8 cellular contexts compared by ENCODE assay signal in genomic region chr6:16759181-16759645, GRCh38. TPM values are rescaled to one million over a fixed set of nuclear protein-coding genes. Genes with fewer than 3 reads are reported as not detected.
DNase-seq lines count a peak whose midpoint lies in the region; ATAC-seq and TF ChIP-seq lines count a peak whose summit lies in the region.

No MANE protein-coding gene starts in this region.

- peak overlapping the region; percentile 95 to 97 for H3K27ac Mint-ChIP-seq in natural killer cell

- peaks cover 46% of the 10 kb centered on the region for H3F3A ChIP-seq in GM23248 (ENCODE audit: insufficient read depth)

- TF ChIP-seq CTCF in natural killer cell (IDR thresholded peaks at IDR 0.05) = no peak

- peak overlapping the region; percentile 96 for H3K27ac ChIP-seq in GM23248

- peak overlapping the region; percentile 95 for H3K4me3 ChIP-seq in GM23248
- H3K4me3 ChIP-seq in endocrine pancreas (ENCODE audit: control insufficient read depth, insufficient read depth, low read length) = peak overlapping the region; percentile 87

- peak overlapping the region; percentile 97 for H3K9ac ChIP-seq in GM23248
- peak overlapping the region; percentile 79 for H3K9ac ChIP-seq in endocrine pancreas (ENCODE audit: control insufficient read depth, insufficient read depth, low read length)

- 1 to 4% methylated on average over 8 of the region's 8 CpGs for WGBS in GM23248 (ENCODE audit: low coverage in 1 of 2, low lambda C conversion rate in 2 of 2, missing lambda C conversion rate in 2 of 2), 2 experiments

- H3K36me3 Mint-ChIP-seq in natural killer cell = no peaks in the 10 kb centered on the region

- H3K9me3 Mint-ChIP-seq in natural killer cell = no peaks in the 10 kb centered on the region

- H3K4me1 ChIP-seq in GM23248 (ENCODE audit: insufficient read depth) (peaks cover 36% of the 10 kb centered on the region), endocrine pancreas (ENCODE audit: control insufficient read depth, insufficient read depth, low read length) (peaks cover 25% of the 10 kb centered on the region)

- peaks cover 58% of the 10 kb centered on the region for H3K79me2 ChIP-seq in GM23248 (ENCODE audit: insufficient read depth)

- no peaks in the 10 kb centered on the region for H3K9me3 ChIP-seq in GM23248 (ENCODE audit: low read depth)
- H3K9me3 ChIP-seq in endocrine pancreas (ENCODE audit: control insufficient read depth, low read length) = no peaks in the 10 kb centered on the region

- DNase-seq in GM23248 = peak; percentile 64
- no peak for DNase-seq in natural killer cell
- no peak for DNase-seq in activated gamma-delta T cell treated with Interleukin-2 at 50 U/mL for 16 hours

- H3K9me2 ChIP-seq in GM23248 (ENCODE audit: insufficient read depth) = no peaks in the 10 kb centered on the region

- H4K20me1 ChIP-seq in GM23248 (ENCODE audit: insufficient read depth) = no peaks in the 10 kb centered on the region

- H2AFZ ChIP-seq in GM23248 = peak overlapping the region; percentile 57

- intact Hi-C loops in natural killer cell (cut with micrococcal nuclease) = loop anchor here (1.0 to 2.0 kb wide), 2 partner anchors 12 to 18 kb away; no protein-coding TSS in a partner anchor

- peaks cover 49 to 63% of the 10 kb centered on the region in 2 donors for H3K4me1 Mint-ChIP-seq in natural killer cell

- in situ Hi-C loops in GM23248 (cut with MboI) = no loop called here

- ATAC-seq in natural killer cell (no peak), GM19023 (IDR thresholded peaks at IDR 0.05; ENCODE audit: unreplicated experiment) (no peak), HG02885 (IDR thresholded peaks at IDR 0.05; ENCODE audit: poor library complexity, unreplicated experiment) (no peak), HG03439 (IDR thresholded peaks at IDR 0.05; ENCODE audit: unreplicated experiment) (no peak)

- H3K4me3 Mint-ChIP-seq in natural killer cell = peak overlapping the region; percentile 98

- H3K27me3 Mint-ChIP-seq in natural killer cell (ENCODE audit: low read depth in 2 of 2) = no peaks in the 10 kb centered on the region

- H3K27me3 ChIP-seq in GM23248 (replicated peaks; ENCODE audit: insufficient read depth) = no peaks in the 10 kb centered on the region
- H3K27me3 ChIP-seq in endocrine pancreas (ENCODE audit: control insufficient read depth, insufficient read depth, low read length) = no peaks in the 10 kb centered on the region

- peak overlapping the region; percentile 94 for H3K4me2 ChIP-seq in GM23248 (ENCODE audit: unreplicated experiment)

- H3K36me3 ChIP-seq in GM23248 (ENCODE audit: low read depth) = no peaks in the 10 kb centered on the region
- no peaks in the 10 kb centered on the region for H3K36me3 ChIP-seq in endocrine pancreas (ENCODE audit: control insufficient read depth, insufficient read depth, low read length)

TF ChIP-seq in PFSK-1, 5 proteins besides CTCF, POLR2A, EP300 and RAD21:
- no peak for TF ChIP-seq TAF1 (IDR thresholded peaks at IDR 0.05; ENCODE audit: borderline replicate concordance, insufficient read depth, low read length)
- TF ChIP-seq POLR2AphosphoS5 (IDR thresholded peaks at IDR 0.05; ENCODE audit: low read depth, low read length) = peak; percentile 41; the same call in 1 of the 2 replicates

RNA-seq across cellular contexts. Expression of gene ATXN1, which starts 2.0 kb away (rescaled TPM):
- total RNA-seq in GM23248 (2014; rRNA removed; shearing (Covaris generic)) = 20.1 and 42.2 TPM in 2 replicates
- 14.2 and 15.7 TPM in 2 replicates for polyA plus RNA-seq in GM23248 (2016; fragmentation: Nextera tagmentation; extraction: Ambion mirVana)
- polyA plus RNA-seq in PFSK-1 (2012; ENCODE audit: insufficient read length, low read depth) = 50.9 TPM
- 100 to 1,000 TPM in 1 of 3 donors, 10 to 100 TPM in 2; 90.4 to 120 (median 97.9) TPM for total RNA-seq in natural killer cell
